In the genomic region with DNA sequence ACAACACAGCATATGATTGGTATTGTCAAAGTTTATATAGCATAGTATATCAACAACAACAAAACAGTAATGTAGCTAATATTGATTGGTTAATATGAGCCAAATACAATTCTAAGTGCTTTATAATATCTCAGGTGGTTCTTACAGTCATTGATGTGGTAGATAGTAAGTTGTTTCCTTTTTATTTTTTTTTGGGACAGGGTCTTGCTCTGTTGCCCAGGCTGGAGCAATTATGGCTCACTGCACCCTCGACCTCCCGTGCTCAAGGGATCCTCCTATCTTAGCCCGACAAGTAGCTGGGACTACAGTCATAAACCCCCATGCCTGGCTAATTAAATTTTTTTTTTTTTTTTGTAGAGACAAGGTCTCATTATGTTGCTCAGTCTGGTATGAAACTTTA, we compare ENCODE assay signal across 1 cellular context.
TF ChIP-seq lines count a peak whose summit lies in the region.

No MANE protein-coding gene starts in this region.

TF ChIP-seq in endothelial cell of umbilical vein, 7 proteins besides CTCF, POLR2A, EP300 and RAD21 (continued from another document):
- TF ChIP-seq POLR2AphosphoS5 (IDR thresholded peaks at IDR 0.05; ENCODE audit: insufficient read depth, low read depth, low read length) (no peak), FOS (IDR thresholded peaks at IDR 0.05; ENCODE audit: borderline replicate concordance, insufficient read depth, low read length) (no peak), EZH2 (IDR thresholded peaks at IDR 0.05; ENCODE audit: borderline replicate concordance, low read depth, low read length, severe bottlenecking) (no peak), GATA2 (IDR thresholded peaks at IDR 0.05; ENCODE audit: insufficient read depth, insufficient read length, low read depth, low read length) (no peak), MYC (IDR thresholded peaks at IDR 0.05; ENCODE audit: low read depth, low read length) (no peak)
- TF ChIP-seq, protein P1, sequence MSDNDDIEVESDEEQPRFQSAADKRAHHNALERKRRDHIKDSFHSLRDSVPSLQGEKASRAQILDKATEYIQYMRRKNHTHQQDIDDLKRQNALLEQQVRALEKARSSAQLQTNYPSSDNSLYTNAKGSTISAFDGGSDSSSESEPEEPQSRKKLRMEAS (IDR thresholded peaks at IDR 0.05; ENCODE audit: insufficient read depth, insufficient read length): no peak
